In the genomic region with DNA sequence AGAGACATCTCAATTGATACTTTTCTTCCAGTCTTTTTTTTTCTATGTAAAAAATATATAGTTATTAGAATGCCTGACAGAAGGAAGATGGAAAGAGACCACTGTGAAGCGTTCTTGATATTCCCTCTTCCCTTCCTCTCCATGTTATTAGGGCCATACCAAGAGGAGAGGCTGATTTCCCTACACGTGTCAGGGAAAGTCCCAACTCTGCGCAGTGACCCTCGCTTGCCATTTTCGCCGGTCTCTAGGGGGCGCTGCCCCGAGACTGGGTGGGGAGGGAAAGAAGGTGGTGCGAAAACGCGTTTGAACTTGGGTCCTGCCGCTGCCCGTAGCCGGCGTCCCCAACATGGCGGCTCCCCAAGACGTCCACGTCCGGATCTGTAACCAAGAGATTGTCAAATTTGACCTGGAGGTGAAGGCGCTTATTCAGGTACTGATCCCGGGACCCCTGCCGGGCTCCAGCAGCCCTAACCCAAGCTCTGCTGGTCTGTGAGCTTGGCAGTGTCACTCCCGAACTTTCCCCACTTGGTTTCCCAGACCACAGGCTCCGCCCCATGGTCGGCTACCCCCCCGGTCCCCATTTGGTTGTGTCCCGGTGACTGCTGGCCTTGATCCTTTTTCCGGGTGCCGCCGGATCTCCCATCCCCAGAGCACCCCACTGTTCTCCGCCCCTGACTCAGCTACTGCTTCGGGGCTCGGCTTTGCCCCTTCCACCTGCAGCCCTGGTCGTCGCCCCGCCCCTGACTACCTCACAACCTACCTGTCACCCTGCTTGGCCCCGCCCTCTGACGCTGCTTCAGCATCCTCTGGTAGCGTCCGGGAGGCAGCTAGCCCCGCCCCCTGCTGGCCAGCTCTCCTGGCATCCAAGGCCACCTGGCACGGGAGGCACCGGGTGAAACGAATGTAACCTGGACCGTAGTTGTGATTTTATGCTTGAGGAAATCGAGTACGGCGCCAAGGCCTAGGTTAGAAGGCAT, we compare ENCODE assay signal across 1 cellular context.
TF ChIP-seq lines count a peak whose summit lies in the region.

A gene with protein sequence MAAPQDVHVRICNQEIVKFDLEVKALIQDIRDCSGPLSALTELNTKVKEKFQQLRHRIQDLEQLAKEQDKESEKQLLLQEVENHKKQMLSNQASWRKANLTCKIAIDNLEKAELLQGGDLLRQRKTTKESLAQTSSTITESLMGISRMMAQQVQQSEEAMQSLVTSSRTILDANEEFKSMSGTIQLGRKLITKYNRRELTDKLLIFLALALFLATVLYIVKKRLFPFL (plus strand): TSS at position 332 of the 977 bp plus-strand sequence. CDS start 15 bp downstream, at position 347.

TF ChIP-seq in HepG2, 621 proteins besides CTCF, POLR2A, EP300 and RAD21 (continued from another document and continues in another):
- TF ChIP-seq, protein P1, sequence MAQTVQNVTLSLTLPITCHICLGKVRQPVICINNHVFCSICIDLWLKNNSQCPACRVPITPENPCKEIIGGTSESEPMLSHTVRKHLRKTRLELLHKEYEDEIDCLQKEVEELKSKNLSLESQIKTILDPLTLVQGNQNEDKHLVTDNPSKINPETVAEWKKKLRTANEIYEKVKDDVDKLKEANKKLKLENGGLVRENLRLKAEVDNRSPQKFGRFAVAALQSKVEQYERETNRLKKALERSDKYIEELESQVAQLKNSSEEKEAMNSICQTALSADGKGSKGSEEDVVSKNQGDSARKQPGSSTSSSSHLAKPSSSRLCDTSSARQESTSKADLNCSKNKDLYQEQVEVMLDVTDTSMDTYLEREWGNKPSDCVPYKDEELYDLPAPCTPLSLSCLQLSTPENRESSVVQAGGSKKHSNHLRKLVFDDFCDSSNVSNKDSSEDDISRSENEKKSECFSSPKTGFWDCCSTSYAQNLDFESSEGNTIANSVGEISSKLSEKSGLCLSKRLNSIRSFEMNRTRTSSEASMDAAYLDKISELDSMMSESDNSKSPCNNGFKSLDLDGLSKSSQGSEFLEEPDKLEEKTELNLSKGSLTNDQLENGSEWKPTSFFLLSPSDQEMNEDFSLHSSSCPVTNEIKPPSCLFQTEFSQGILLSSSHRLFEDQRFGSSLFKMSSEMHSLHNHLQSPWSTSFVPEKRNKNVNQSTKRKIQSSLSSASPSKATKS (CRISPR knock-in tag; IDR thresholded peaks at IDR 0.05) = 0 out of 2 replicates have a peak, but pooled peaks have one; percentile 12
- TF ChIP-seq, protein P2, sequence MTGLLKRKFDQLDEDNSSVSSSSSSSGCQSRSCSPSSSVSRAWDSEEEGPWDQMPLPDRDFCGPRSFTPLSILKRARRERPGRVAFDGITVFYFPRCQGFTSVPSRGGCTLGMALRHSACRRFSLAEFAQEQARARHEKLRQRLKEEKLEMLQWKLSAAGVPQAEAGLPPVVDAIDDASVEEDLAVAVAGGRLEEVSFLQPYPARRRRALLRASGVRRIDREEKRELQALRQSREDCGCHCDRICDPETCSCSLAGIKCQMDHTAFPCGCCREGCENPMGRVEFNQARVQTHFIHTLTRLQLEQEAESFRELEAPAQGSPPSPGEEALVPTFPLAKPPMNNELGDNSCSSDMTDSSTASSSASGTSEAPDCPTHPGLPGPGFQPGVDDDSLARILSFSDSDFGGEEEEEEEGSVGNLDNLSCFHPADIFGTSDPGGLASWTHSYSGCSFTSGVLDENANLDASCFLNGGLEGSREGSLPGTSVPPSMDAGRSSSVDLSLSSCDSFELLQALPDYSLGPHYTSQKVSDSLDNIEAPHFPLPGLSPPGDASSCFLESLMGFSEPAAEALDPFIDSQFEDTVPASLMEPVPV (CRISPR knock-in tag; IDR thresholded peaks at IDR 0.05) = peak; percentile 77; the same call in 1 of the 2 replicates
- TF ChIP-seq ZMAT3 (CRISPR knock-in tag; conservative IDR thresholded peaks at IDR 0.05) (peak; percentile 66; the same call in 1 of the 2 replicates), ZNF337 (CRISPR knock-in tag; IDR thresholded peaks at IDR 0.05; ENCODE audit: borderline replicate concordance, low read depth) (no peak), NCOR1 (IDR thresholded peaks at IDR 0.05; ENCODE audit: borderline replicate concordance, low read length) (peak; percentile 43; the same call in 1 of the 2 replicates), IKZF1 (IDR thresholded peaks at IDR 0.05) (no peak), EED (CRISPR knock-in tag; IDR thresholded peaks at IDR 0.05) (peak; percentile 15; the same call in 1 of the 2 replicates), GATA4 (IDR thresholded peaks at IDR 0.05; ENCODE audit: borderline replicate concordance, low read depth) (no peak), ZNF547 (CRISPR knock-in tag; IDR thresholded peaks at IDR 0.05) (peak; percentile 45), ZNF615 (CRISPR knock-in tag; IDR thresholded peaks at IDR 0.05; ENCODE audit: borderline replicate concordance) (0 out of 2 replicates have a peak, but pooled peaks have one; percentile 8), NCOA1 (CRISPR knock-in tag; IDR thresholded peaks at IDR 0.05) (no peak), ZNF12 (CRISPR knock-in tag; IDR thresholded peaks at IDR 0.05) (0 out of 2 replicates have a peak, but pooled peaks have one; percentile 45), ZNF34 (CRISPR knock-in tag; IDR thresholded peaks at IDR 0.05; ENCODE audit: borderline replicate concordance) (no peak), ARID2 (CRISPR knock-in tag; IDR thresholded peaks at IDR 0.05; ENCODE audit: borderline replicate concordance) (no peak; the same call in 1 of the 2 replicates), RFX3 (CRISPR knock-in tag; IDR thresholded peaks at IDR 0.05) (no peak), ZNF850 (CRISPR knock-in tag; conservative IDR thresholded peaks at IDR 0.05) (no peak), ZNF75D (CRISPR knock-in tag; IDR thresholded peaks at IDR 0.05; ENCODE audit: borderline replicate concordance) (no peak), ZNF432 (CRISPR knock-in tag; IDR thresholded peaks at IDR 0.05; ENCODE audit: borderline replicate concordance) (no peak), KLF6 (CRISPR knock-in tag; IDR thresholded peaks at IDR 0.05) (no peak; the same call in 1 of the 2 replicates), SAFB2 (CRISPR knock-in tag; IDR thresholded peaks at IDR 0.05; ENCODE audit: borderline replicate concordance, low read depth) (no peak), LCORL (IDR thresholded peaks at IDR 0.05) (no peak), LCORL (CRISPR knock-in tag; IDR thresholded peaks at IDR 0.05) (peak; percentile 81; the same call in 1 of the 2 replicates), MTA1 (CRISPR knock-in tag; IDR thresholded peaks at IDR 0.05; ENCODE audit: borderline replicate concordance) (peak; percentile 69; the same call in 1 of the 2 replicates), RFXANK (CRISPR knock-in tag; IDR thresholded peaks at IDR 0.05) (peak; percentile 74; the same call in 1 of the 2 replicates)
- TF ChIP-seq, protein P3, sequence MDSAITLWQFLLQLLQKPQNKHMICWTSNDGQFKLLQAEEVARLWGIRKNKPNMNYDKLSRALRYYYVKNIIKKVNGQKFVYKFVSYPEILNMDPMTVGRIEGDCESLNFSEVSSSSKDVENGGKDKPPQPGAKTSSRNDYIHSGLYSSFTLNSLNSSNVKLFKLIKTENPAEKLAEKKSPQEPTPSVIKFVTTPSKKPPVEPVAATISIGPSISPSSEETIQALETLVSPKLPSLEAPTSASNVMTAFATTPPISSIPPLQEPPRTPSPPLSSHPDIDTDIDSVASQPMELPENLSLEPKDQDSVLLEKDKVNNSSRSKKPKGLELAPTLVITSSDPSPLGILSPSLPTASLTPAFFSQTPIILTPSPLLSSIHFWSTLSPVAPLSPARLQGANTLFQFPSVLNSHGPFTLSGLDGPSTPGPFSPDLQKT (CRISPR knock-in tag; IDR thresholded peaks at IDR 0.05; ENCODE audit: borderline replicate concordance) = no peak
- TF ChIP-seq, protein P4, sequence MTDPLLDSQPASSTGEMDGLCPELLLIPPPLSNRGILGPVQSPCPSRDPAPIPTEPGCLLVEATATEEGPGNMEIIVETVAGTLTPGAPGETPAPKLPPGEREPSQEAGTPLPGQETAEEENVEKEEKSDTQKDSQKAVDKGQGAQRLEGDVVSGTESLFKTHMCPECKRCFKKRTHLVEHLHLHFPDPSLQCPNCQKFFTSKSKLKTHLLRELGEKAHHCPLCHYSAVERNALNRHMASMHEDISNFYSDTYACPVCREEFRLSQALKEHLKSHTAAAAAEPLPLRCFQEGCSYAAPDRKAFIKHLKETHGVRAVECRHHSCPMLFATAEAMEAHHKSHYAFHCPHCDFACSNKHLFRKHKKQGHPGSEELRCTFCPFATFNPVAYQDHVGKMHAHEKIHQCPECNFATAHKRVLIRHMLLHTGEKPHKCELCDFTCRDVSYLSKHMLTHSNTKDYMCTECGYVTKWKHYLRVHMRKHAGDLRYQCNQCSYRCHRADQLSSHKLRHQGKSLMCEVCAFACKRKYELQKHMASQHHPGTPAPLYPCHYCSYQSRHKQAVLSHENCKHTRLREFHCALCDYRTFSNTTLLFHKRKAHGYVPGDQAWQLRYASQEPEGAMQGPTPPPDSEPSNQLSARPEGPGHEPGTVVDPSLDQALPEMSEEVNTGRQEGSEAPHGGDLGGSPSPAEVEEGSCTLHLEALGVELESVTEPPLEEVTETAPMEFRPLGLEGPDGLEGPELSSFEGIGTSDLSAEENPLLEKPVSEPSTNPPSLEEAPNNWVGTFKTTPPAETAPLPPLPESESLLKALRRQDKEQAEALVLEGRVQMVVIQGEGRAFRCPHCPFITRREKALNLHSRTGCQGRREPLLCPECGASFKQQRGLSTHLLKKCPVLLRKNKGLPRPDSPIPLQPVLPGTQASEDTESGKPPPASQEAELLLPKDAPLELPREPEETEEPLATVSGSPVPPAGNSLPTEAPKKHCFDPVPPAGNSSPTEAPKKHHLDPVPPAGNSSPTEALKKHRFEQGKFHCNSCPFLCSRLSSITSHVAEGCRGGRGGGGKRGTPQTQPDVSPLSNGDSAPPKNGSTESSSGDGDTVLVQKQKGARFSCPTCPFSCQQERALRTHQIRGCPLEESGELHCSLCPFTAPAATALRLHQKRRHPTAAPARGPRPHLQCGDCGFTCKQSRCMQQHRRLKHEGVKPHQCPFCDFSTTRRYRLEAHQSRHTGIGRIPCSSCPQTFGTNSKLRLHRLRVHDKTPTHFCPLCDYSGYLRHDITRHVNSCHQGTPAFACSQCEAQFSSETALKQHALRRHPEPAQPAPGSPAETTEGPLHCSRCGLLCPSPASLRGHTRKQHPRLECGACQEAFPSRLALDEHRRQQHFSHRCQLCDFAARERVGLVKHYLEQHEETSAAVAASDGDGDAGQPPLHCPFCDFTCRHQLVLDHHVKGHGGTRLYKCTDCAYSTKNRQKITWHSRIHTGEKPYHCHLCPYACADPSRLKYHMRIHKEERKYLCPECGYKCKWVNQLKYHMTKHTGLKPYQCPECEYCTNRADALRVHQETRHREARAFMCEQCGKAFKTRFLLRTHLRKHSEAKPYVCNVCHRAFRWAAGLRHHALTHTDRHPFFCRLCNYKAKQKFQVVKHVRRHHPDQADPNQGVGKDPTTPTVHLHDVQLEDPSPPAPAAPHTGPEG (CRISPR knock-in tag; IDR thresholded peaks at IDR 0.05) = 0 out of 2 replicates have a peak, but pooled peaks have one; percentile 67
- TF ChIP-seq, protein P5, sequence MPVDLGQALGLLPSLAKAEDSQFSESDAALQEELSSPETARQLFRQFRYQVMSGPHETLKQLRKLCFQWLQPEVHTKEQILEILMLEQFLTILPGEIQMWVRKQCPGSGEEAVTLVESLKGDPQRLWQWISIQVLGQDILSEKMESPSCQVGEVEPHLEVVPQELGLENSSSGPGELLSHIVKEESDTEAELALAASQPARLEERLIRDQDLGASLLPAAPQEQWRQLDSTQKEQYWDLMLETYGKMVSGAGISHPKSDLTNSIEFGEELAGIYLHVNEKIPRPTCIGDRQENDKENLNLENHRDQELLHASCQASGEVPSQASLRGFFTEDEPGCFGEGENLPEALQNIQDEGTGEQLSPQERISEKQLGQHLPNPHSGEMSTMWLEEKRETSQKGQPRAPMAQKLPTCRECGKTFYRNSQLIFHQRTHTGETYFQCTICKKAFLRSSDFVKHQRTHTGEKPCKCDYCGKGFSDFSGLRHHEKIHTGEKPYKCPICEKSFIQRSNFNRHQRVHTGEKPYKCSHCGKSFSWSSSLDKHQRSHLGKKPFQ (CRISPR knock-in tag; IDR thresholded peaks at IDR 0.05; ENCODE audit: insufficient replicate concordance) = no peak
- TF ChIP-seq, protein P6, sequence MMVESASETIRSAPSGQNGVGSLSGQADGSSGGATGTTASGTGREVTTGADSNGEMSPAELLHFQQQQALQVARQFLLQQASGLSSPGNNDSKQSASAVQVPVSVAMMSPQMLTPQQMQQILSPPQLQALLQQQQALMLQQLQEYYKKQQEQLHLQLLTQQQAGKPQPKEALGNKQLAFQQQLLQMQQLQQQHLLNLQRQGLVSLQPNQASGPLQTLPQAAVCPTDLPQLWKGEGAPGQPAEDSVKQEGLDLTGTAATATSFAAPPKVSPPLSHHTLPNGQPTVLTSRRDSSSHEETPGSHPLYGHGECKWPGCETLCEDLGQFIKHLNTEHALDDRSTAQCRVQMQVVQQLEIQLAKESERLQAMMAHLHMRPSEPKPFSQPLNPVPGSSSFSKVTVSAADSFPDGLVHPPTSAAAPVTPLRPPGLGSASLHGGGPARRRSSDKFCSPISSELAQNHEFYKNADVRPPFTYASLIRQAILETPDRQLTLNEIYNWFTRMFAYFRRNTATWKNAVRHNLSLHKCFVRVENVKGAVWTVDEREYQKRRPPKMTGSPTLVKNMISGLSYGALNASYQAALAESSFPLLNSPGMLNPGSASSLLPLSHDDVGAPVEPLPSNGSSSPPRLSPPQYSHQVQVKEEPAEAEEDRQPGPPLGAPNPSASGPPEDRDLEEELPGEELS (CRISPR knock-in tag; IDR thresholded peaks at IDR 0.05) = peak; percentile 58; the same call in 1 of the 2 replicates
- TF ChIP-seq, protein P7, sequence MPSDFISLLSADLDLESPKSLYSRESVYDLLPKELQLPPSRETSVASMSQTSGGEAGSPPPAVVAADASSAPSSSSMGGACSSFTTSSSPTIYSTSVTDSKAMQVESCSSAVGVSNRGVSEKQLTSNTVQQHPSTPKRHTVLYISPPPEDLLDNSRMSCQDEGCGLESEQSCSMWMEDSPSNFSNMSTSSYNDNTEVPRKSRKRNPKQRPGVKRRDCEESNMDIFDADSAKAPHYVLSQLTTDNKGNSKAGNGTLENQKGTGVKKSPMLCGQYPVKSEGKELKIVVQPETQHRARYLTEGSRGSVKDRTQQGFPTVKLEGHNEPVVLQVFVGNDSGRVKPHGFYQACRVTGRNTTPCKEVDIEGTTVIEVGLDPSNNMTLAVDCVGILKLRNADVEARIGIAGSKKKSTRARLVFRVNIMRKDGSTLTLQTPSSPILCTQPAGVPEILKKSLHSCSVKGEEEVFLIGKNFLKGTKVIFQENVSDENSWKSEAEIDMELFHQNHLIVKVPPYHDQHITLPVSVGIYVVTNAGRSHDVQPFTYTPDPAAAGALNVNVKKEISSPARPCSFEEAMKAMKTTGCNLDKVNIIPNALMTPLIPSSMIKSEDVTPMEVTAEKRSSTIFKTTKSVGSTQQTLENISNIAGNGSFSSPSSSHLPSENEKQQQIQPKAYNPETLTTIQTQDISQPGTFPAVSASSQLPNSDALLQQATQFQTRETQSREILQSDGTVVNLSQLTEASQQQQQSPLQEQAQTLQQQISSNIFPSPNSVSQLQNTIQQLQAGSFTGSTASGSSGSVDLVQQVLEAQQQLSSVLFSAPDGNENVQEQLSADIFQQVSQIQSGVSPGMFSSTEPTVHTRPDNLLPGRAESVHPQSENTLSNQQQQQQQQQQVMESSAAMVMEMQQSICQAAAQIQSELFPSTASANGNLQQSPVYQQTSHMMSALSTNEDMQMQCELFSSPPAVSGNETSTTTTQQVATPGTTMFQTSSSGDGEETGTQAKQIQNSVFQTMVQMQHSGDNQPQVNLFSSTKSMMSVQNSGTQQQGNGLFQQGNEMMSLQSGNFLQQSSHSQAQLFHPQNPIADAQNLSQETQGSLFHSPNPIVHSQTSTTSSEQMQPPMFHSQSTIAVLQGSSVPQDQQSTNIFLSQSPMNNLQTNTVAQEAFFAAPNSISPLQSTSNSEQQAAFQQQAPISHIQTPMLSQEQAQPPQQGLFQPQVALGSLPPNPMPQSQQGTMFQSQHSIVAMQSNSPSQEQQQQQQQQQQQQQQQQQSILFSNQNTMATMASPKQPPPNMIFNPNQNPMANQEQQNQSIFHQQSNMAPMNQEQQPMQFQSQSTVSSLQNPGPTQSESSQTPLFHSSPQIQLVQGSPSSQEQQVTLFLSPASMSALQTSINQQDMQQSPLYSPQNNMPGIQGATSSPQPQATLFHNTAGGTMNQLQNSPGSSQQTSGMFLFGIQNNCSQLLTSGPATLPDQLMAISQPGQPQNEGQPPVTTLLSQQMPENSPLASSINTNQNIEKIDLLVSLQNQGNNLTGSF (CRISPR knock-in tag; IDR thresholded peaks at IDR 0.05) = no peak
